Comparison of ENCODE assay signal across 11 cellular contexts in the genomic region with DNA sequence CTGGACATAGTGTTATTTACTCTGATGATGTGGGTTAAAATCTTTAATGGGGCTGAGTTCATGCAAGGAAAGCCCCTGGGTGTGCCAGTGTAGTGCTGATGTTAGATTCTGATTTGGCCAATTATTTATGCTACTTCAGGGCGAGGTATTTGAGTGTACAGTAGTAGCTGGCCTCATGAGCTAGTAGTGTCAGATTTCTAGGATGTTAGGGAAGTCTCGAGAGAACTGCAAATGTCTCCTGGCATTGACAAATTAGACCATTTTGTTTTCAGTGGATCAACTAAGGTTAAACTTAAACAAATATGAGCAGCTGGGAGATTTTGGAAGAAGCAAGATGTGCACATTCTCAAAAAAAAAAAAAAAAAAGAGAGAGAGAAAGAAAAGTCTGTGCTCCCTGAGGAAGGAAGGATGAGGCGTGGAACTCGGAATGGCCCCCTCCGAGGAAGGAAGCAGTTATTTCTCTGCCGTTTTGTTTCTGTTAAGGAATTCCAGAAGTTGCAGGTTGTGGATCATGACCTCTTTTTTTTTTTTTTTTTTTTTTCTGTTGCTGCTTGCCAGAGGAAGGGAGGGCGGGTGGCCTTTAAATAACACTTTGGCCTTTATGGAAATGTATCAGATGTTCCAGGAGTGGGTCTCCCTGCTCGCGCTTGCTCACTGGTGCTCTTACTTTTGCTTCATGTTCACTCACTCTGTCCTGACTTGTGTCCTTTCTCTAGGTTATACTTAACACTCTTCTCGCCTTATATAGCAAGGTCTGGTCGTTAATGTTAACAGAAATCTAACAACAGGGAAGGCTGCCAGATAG.
DNase-seq lines count a peak whose midpoint lies in the region; ATAC-seq and TF ChIP-seq lines count a peak whose summit lies in the region.
"Had no signal": no experiment of that assay in that cellular context is flagged by ENCODE, and none has a peak within 500 bp of the region (broad histone marks: within the 10 kb centered on the region; RNA-seq: fewer than 3 reads in every experiment).

No MANE protein-coding gene starts in this region.

- H3K27ac ChIP-seq in skeletal muscle tissue (ENCODE audit: low read depth, low read length) = peak overlapping the region; percentile 84
- H3K27ac ChIP-seq: KMS-11 had no signal

- no peak for TF ChIP-seq CTCF in cardiac fibroblast (IDR thresholded peaks at IDR 0.05; ENCODE audit: low read depth, low read length)

- no peak for TF ChIP-seq POLR2A in GM18505 (IDR thresholded peaks at IDR 0.05; ENCODE audit: borderline replicate concordance, extremely low read depth, insufficient read depth, insufficient read length)

- ATAC-seq in GM18505 (IDR thresholded peaks at IDR 0.05; ENCODE audit: unreplicated experiment) (no peak), GM19035 (IDR thresholded peaks at IDR 0.05; ENCODE audit: unreplicated experiment) (no peak)
- ATAC-seq: activated naive CD4-positive, alpha-beta T cell treated with anti-CD3 and anti-CD28 coated beads, Interleukin-2, amount 50 U/mL, for 72 hours had no signal

- no peaks in the 10 kb centered on the region for H3K27me3 ChIP-seq in skeletal muscle tissue (ENCODE audit: control insufficient read depth in 3 of 3, insufficient read depth in 3 of 3, low read length in 3 of 3)

- H3K4me3 ChIP-seq in cardiac fibroblast (replicated peaks in 1 of 2; ENCODE audit: low read depth in 2 of 2, low read length in 2 of 2) (peak overlapping the region in 1 of 2 donors; percentile 12), skeletal muscle tissue (ENCODE audit: low read length in 3 of 3) (peak overlapping the region; percentile 81 to 89 (median 87))

- peaks cover 0 to 5% (median 0%) of the 10 kb centered on the region in 3 donors for H3K36me3 ChIP-seq in skeletal muscle tissue (ENCODE audit: control insufficient read depth in 3 of 3, insufficient read depth in 3 of 3, low read length in 3 of 3)

- DNase-seq in HCEC 1CT (peak; percentile 77), cardiac fibroblast (ENCODE audit: low read depth in 2 of 2) (peak; percentile 61 to 65), kidney tubule cell (ENCODE audit: low spot score) (peak; percentile 18), NCI-H1105 (lab: John Stamatoyannopoulos, UW) (no peak)
- DNase-seq in activated CD4-positive, CD25-positive, alpha-beta regulatory T cell treated with anti-CD3 and anti-CD28 coated beads, Interleukin-2, amount 50 U/mL, for 72 hours = no peak
- DNase-seq: stimulated activated naive CD4-positive, alpha-beta T cell had no signal

- peaks cover 50 to 67% (median 60%) of the 10 kb centered on the region in 3 donors for H3K4me1 ChIP-seq in skeletal muscle tissue (ENCODE audit: control insufficient read depth in 3 of 3, insufficient read depth in 3 of 3, low read length in 3 of 3)

- peak overlapping the region; percentile 88 to 91 (median 89) for H3K9ac ChIP-seq in skeletal muscle tissue (ENCODE audit: low read depth in 1 of 3, low read length in 3 of 3)
- H3K9ac ChIP-seq: KMS-11 had no signal

- H3K9me3 ChIP-seq in skeletal muscle tissue (ENCODE audit: control insufficient read depth in 3 of 3, low read length in 3 of 3) = no peaks in the 10 kb centered on the region

Comparison
In these comparisons a context has a peak if more than half of its experiments do, and no peak if none do; other contexts are left out.
1. DNase-seq: peak in HCEC 1CT (single experiment), cardiac fibroblast (2 of 2) and kidney tubule cell (single experiment); none in NCI-H1105 (single experiment) and activated CD4-positive, CD25-positive, alpha-beta regulatory T cell treated with anti-CD3 and anti-CD28 coated beads, Interleukin-2, amount 50 U/mL, for 72 hours (single experiment).